Comparison of ENCODE assay signal across 20 cellular contexts in genomic region chr15:43009206-43009605, GRCh38.
A peak's percentile ranks its signal among the peaks of the same experiment; 100 is the strongest.
DNase-seq lines count a peak whose midpoint lies in the region; ATAC-seq, FAIRE-seq and TF ChIP-seq lines count a peak whose summit lies in the region.
"Had no signal": no experiment of that assay in that cellular context is flagged by ENCODE, and none has a peak within 500 bp of the region (broad histone marks: within the 10 kb centered on the region; RNA-seq: fewer than 3 reads in every experiment).

No MANE protein-coding gene starts in this region.

- no peak for ATAC-seq in stimulated activated effector memory CD8-positive, alpha-beta T cell treated with anti-CD3 and anti-CD28 coated beads, Interleukin-12 subunit alpha, Interleukin-12 subunit beta, amount 100 ng/mL, for 72 hours
- no peak for ATAC-seq in HepG2

- no peaks in the 10 kb centered on the region for H3K27me3 Mint-ChIP-seq in endothelial cell (ENCODE audit: unreplicated experiment)
- H3K27me3 Mint-ChIP-seq in activated CD4-positive, alpha-beta memory T cell treated with anti-CD3 and anti-CD28 coated beads, Interleukin-2, amount 10 ng/mL, durations not matched to agents 7 days and 5 days: no peaks in the 10 kb centered on the region
- H3K27me3 Mint-ChIP-seq: CD4-positive, alpha-beta T cell; CD8-positive, alpha-beta memory T cell had no signal

- no peak overlapping the region for H3K27ac Mint-ChIP-seq in endothelial cell (ENCODE audit: unreplicated experiment)
- H3K27ac Mint-ChIP-seq in stimulated activated effector memory CD8-positive, alpha-beta T cell treated with anti-CD3 and anti-CD28 coated beads, Interleukin-12 subunit alpha, Interleukin-12 subunit beta, amount 100 ng/mL, for 72 hours: peak overlapping the region; percentile 52
- H3K27ac Mint-ChIP-seq in activated CD4-positive, alpha-beta memory T cell treated with anti-CD3 and anti-CD28 coated beads, Interleukin-2, amount 10 ng/mL, durations not matched to agents 7 days and 5 days: no peak overlapping the region
- H3K27ac Mint-ChIP-seq: CD4-positive, alpha-beta T cell; CD8-positive, alpha-beta memory T cell had no signal

- no peaks in the 10 kb centered on the region for H3K4me1 Mint-ChIP-seq in endothelial cell (ENCODE audit: unreplicated experiment)
- H3K4me1 Mint-ChIP-seq in stimulated activated effector memory CD8-positive, alpha-beta T cell treated with anti-CD3 and anti-CD28 coated beads, Interleukin-12 subunit alpha, Interleukin-12 subunit beta, amount 100 ng/mL, for 72 hours: no peaks in the 10 kb centered on the region
- no peaks in the 10 kb centered on the region for H3K4me1 Mint-ChIP-seq in activated CD4-positive, alpha-beta memory T cell treated with anti-CD3 and anti-CD28 coated beads, Interleukin-2, amount 10 ng/mL, durations not matched to agents 7 days and 5 days
- H3K4me1 Mint-ChIP-seq: CD14-positive monocyte; CD8-positive, alpha-beta memory T cell had no signal

- H3K36me3 ChIP-seq in BLaER1 (peaks cover 84% of the 10 kb centered on the region), HepG2 (replicated peaks in 1 of 2; ENCODE audit: control insufficient read depth in 1 of 2, insufficient read depth in 2 of 2, low read length in 2 of 2) (peaks cover 4 to 20% of the 10 kb centered on the region in 2 experiments; a peak in 3 of 5 replicates)
- peaks cover 74 to 92% (median 86%) of the 10 kb centered on the region in 11 experiments for H3K36me3 ChIP-seq in BLaER1 treated with 17β-estradiol and CSF1 and Interleukin-3, amounts not matched to agents 10 nM and 100 nM

- peaks cover 57% of the 10 kb centered on the region for H3K36me3 Mint-ChIP-seq in endothelial cell (ENCODE audit: low read depth, unreplicated experiment)
- H3K36me3 Mint-ChIP-seq in stimulated activated effector memory CD8-positive, alpha-beta T cell treated with anti-CD3 and anti-CD28 coated beads, Interleukin-12 subunit alpha, Interleukin-12 subunit beta, amount 100 ng/mL, for 72 hours: peaks cover 64% of the 10 kb centered on the region
- H3K36me3 Mint-ChIP-seq in activated CD4-positive, alpha-beta memory T cell treated with anti-CD3 and anti-CD28 coated beads, Interleukin-2, amount 10 ng/mL, durations not matched to agents 7 days and 5 days (ENCODE audit: low read depth): peaks cover 62% of the 10 kb centered on the region

- CTCF ChIA-PET in GM10248 (lab: Yijun Ruan, JAX): interaction anchor here (0.7 to 1.5 kb wide), 3 partner anchors 16 to 20 kb away, joined by 3 read pairs; no protein-coding TSS in a partner anchor
- CTCF ChIA-PET in activated CD4-positive, alpha-beta memory T cell treated with anti-CD3 and anti-CD28 coated beads, Interleukin-2, amount 10 ng/mL, durations not matched to agents 7 days and 5 days (lab: Charles Lee): no interaction called here
- CTCF ChIA-PET in HepG2 (lab: Yijun Ruan, JAX; ENCODE audit: low intra/inter-chr PET ratio, low total read pairs): no interaction called here

- TF ChIP-seq RAD21 in HepG2 (CRISPR knock-in tag; IDR thresholded peaks at IDR 0.05): no peak

- in situ Hi-C loops in HepG2 (cut with HindIII; ENCODE audit: extremely low pct_ligation_motif_present, low pct_unique_long_range_greater_than_20kb): no loop called here

- no peak for TF ChIP-seq POLR2A in HepG2 (IDR thresholded peaks at IDR 0.05; ENCODE audit: insufficient read depth in 1 of 2, low read depth in 2 of 2, low read length in 2 of 2)

- 100% methylated on average over 2 of the region's 3 CpGs for WGBS in HepG2 (ENCODE audit: low lambda C conversion rate)

- intact Hi-C loops in HepG2 (cut with micrococcal nuclease; ENCODE audit: unreplicated experiment): no loop called here

- H2AFZ ChIP-seq in HepG2 (ENCODE audit: low read length): no peak overlapping the region
- H2AFZ ChIP-seq: GM23248 had no signal

- H4K20me1 ChIP-seq in BLaER1: no peaks in the 10 kb centered on the region
- H4K20me1 ChIP-seq in BLaER1 treated with 17β-estradiol and CSF1 and Interleukin-3, amounts not matched to agents 10 nM and 100 nM: no peaks in the 10 kb centered on the region
- no peaks in the 10 kb centered on the region for H4K20me1 ChIP-seq in HepG2 (ENCODE audit: insufficient read depth, low read length)

- no peaks in the 10 kb centered on the region for H3K27me3 ChIP-seq in BLaER1
- no peaks in the 10 kb centered on the region for H3K27me3 ChIP-seq in BLaER1 treated with 17β-estradiol and CSF1 and Interleukin-3, amounts not matched to agents 10 nM and 100 nM
- H3K27me3 ChIP-seq in HepG2 (ENCODE audit: control insufficient read depth in 1 of 2, insufficient read depth in 2 of 2, low read length in 2 of 2): no peaks in the 10 kb centered on the region

- H3K27ac ChIP-seq in BLaER1 (no peak overlapping the region), HepG2 (ENCODE audit: extremely low read length, insufficient read depth, low read length) (no peak overlapping the region)
- H3K27ac ChIP-seq in BLaER1 treated with 17β-estradiol and CSF1 and Interleukin-3, amounts not matched to agents 10 nM and 100 nM: no peak overlapping the region
- H3K27ac ChIP-seq: GM23248 had no signal

- H3K9me3 Mint-ChIP-seq in endothelial cell (ENCODE audit: unreplicated experiment): no peaks in the 10 kb centered on the region
- no peaks in the 10 kb centered on the region for H3K9me3 Mint-ChIP-seq in stimulated activated effector memory CD8-positive, alpha-beta T cell treated with anti-CD3 and anti-CD28 coated beads, Interleukin-12 subunit alpha, Interleukin-12 subunit beta, amount 100 ng/mL, for 72 hours
- peaks cover 4% of the 10 kb centered on the region for H3K9me3 Mint-ChIP-seq in activated CD4-positive, alpha-beta memory T cell treated with anti-CD3 and anti-CD28 coated beads, Interleukin-2, amount 10 ng/mL, durations not matched to agents 7 days and 5 days
- H3K9me3 Mint-ChIP-seq: CD4-positive, alpha-beta T cell; CD8-positive, alpha-beta memory T cell had no signal

- H3K4me3 ChIP-seq in BLaER1: peak overlapping the region; percentile 42
- H3K4me3 ChIP-seq in BLaER1 treated with 17β-estradiol and CSF1 and Interleukin-3, amounts not matched to agents 10 nM and 100 nM: peak overlapping the region in 7 of 10 experiments; percentile 23 to 39 (median 34); a peak in 11 of 20 replicates
- H3K4me3 ChIP-seq in HepG2 (replicated peaks in 1 of 3; ENCODE audit: insufficient read depth in 1 of 3, low read depth in 2 of 3, low read length in 3 of 3): no peak overlapping the region
- H3K4me3 ChIP-seq: GM23248 had no signal

- POLR2A ChIA-PET in GM10248 (lab: Yijun Ruan, JAX): no interaction called here
- POLR2A ChIA-PET in activated CD4-positive, alpha-beta memory T cell treated with anti-CD3 and anti-CD28 coated beads, Interleukin-2, amount 10 ng/mL, durations not matched to agents 7 days and 5 days (lab: Charles Lee): no interaction called here
- POLR2A ChIA-PET in HepG2 (lab: Yijun Ruan, JAX): no interaction called here

- H3K9me3 ChIP-seq in BLaER1 (peaks cover 62% of the 10 kb centered on the region), HepG2 (ENCODE audit: low read length) (no peaks in the 10 kb centered on the region)
- H3K9me3 ChIP-seq in BLaER1 treated with 17β-estradiol and CSF1 and Interleukin-3, amounts not matched to agents 10 nM and 100 nM (replicated peaks in 1 of 11): peaks cover 55 to 77% (median 64%) of the 10 kb centered on the region in 11 experiments

- H3K4me2 ChIP-seq in BLaER1: no peak overlapping the region
- no peak overlapping the region for H3K4me2 ChIP-seq in BLaER1 treated with 17β-estradiol and CSF1 and Interleukin-3, amounts not matched to agents 10 nM and 100 nM
- no peak overlapping the region for H3K4me2 ChIP-seq in HepG2 (ENCODE audit: low read depth, low read length)

- TF ChIP-seq CTCF in endothelial cell (IDR thresholded peaks at IDR 0.05; ENCODE audit: unreplicated experiment) (no peak), GM10248 (IDR thresholded peaks at IDR 0.05; ENCODE audit: control extremely low read depth, extremely low read depth, low read depth, missing control alignments) (no peak), HepG2 (CRISPR knock-in tag; IDR thresholded peaks at IDR 0.05) (no peak)

- H3K4me1 ChIP-seq in BLaER1 (no peaks in the 10 kb centered on the region), HepG2 (ENCODE audit: insufficient read depth, low read length) (no peaks in the 10 kb centered on the region)
- no peaks in the 10 kb centered on the region for H3K4me1 ChIP-seq in BLaER1 treated with 17β-estradiol and CSF1 and Interleukin-3, amounts not matched to agents 10 nM and 100 nM

- no peak for DNase-seq in endothelial cell (ENCODE audit: low spot score)
- no peak for DNase-seq in stimulated activated effector memory CD8-positive, alpha-beta T cell treated with anti-CD3 and anti-CD28 coated beads, Interleukin-12 subunit alpha, Interleukin-12 subunit beta, amount 100 ng/mL, for 72 hours (ENCODE audit: low spot score in 2 of 2)
- DNase-seq in GM10248 (ENCODE audit: extremely low spot score): no peak
- no peak for DNase-seq in activated CD4-positive, alpha-beta memory T cell treated with anti-CD3 and anti-CD28 coated beads, Interleukin-2, amount 10 ng/mL, durations not matched to agents 7 days and 5 days
- no peak for DNase-seq in HepG2 (ENCODE audit: low spot score)
- DNase-seq: CD4-positive, alpha-beta T cell; CD8-positive, alpha-beta memory T cell; DMS 273 treated with DMSO at 0.1 percent for 48 hours; DMS79; EL; GDM1; GM23248; H7; HCEC 1CT had no signal

- no peak for TF ChIP-seq EP300 in HepG2 (IDR thresholded peaks at IDR 0.05; ENCODE audit: low read depth in 2 of 2, low read length in 2 of 2)
- no peak for TF ChIP-seq EP300 in HepG2 (CRISPR knock-in tag; IDR thresholded peaks at IDR 0.05; ENCODE audit: borderline replicate concordance)

- H3K9ac ChIP-seq in BLaER1 (no peak overlapping the region), HepG2 (ENCODE audit: insufficient read depth, low read depth, low read length) (no peak overlapping the region)
- H3K9ac ChIP-seq in BLaER1 treated with 17β-estradiol and CSF1 and Interleukin-3, amounts not matched to agents 10 nM and 100 nM: no peak overlapping the region
- H3K9ac ChIP-seq: GM23248 had no signal

- H3K4me3 Mint-ChIP-seq in endothelial cell (ENCODE audit: unreplicated experiment): peak overlapping the region; percentile 80
- H3K4me3 Mint-ChIP-seq in stimulated activated effector memory CD8-positive, alpha-beta T cell treated with anti-CD3 and anti-CD28 coated beads, Interleukin-12 subunit alpha, Interleukin-12 subunit beta, amount 100 ng/mL, for 72 hours: no peak overlapping the region
- no peak overlapping the region for H3K4me3 Mint-ChIP-seq in activated CD4-positive, alpha-beta memory T cell treated with anti-CD3 and anti-CD28 coated beads, Interleukin-2, amount 10 ng/mL, durations not matched to agents 7 days and 5 days
- H3K4me3 Mint-ChIP-seq: CD14-positive monocyte; CD4-positive, alpha-beta T cell; CD8-positive, alpha-beta memory T cell had no signal

- no peak for FAIRE-seq in HepG2 (lab: Jason Lieb, UNC)
- FAIRE-seq: D721Med, GM12891, H1 had no signal

- BruUV-seq in HepG2 (replicated peaks; lab: Mats Ljungman, UMichigan): no TSS peak

- H3K79me2 ChIP-seq in HepG2 (ENCODE audit: insufficient read depth, low read length): no peaks in the 10 kb centered on the region

Comparison
In these comparisons a context has a peak if more than half of its experiments do, and no peak if none do; other contexts are left out.
1. H3K4me3 ChIP-seq: peak in BLaER1 (single experiment) and BLaER1 treated with 17β-estradiol and CSF1 and Interleukin-3, amounts not matched to agents 10 nM and 100 nM (7 of 10); none in HepG2 (0 of 3).